In genomic region chr22:35445933-35446332, GRCh38 we compare ENCODE assay signal across 15 cellular contexts. TPM values are rescaled to one million over a fixed set of nuclear protein-coding genes. Genes with fewer than 3 reads are reported as not detected.
DNase-seq lines count a peak whose midpoint lies in the region; ATAC-seq and TF ChIP-seq lines count a peak whose summit lies in the region.
"Had no signal": no experiment of that assay in that cellular context is flagged by ENCODE, and none has a peak within 500 bp of the region (broad histone marks: within the 10 kb centered on the region; RNA-seq: fewer than 3 reads in every experiment).

No MANE protein-coding gene starts in this region.

- 50% methylated on average over 4 of the region's 4 CpGs for WGBS in esophagus muscularis mucosa

- H3K4me1 ChIP-seq in ACC112 (ENCODE audit: control insufficient read depth, insufficient read depth, low read length, unreplicated experiment) (peaks cover 15% of the 10 kb centered on the region), esophagus muscularis mucosa (peaks cover 0 to 32% (median 24%) of the 10 kb centered on the region in 4 donors), osteoblast (ENCODE audit: insufficient read depth, low read length) (peaks cover 13% of the 10 kb centered on the region)
- H3K4me1 ChIP-seq: right atrium auricular region had no signal

- H3K27ac ChIP-seq in ACC112 (ENCODE audit: low read depth, low read length) = peak overlapping the region; percentile 3; the same call in 1 of the 2 replicates
- peak overlapping the region; percentile 18 to 85 (median 76) for H3K27ac ChIP-seq in esophagus muscularis mucosa (replicated peaks in 1 of 4)
- H3K27ac ChIP-seq in osteoblast (ENCODE audit: low read depth, low read length) = peak overlapping the region; percentile 70
- H3K27ac ChIP-seq: right atrium auricular region had no signal

- H2AFZ ChIP-seq in ACC112 (ENCODE audit: low read length, unreplicated experiment) = no peak overlapping the region
- H2AFZ ChIP-seq in osteoblast (ENCODE audit: low read length) = peak overlapping the region; percentile 77

- H3K79me2 ChIP-seq in ACC112 (ENCODE audit: control insufficient read depth, insufficient read depth, low read length, unreplicated experiment) = no peaks in the 10 kb centered on the region
- H3K79me2 ChIP-seq in osteoblast (ENCODE audit: insufficient read depth, low read length) = no peaks in the 10 kb centered on the region

- H3K27me3 ChIP-seq in ACC112 (ENCODE audit: insufficient read depth, low read length) = no peaks in the 10 kb centered on the region
- H3K27me3 ChIP-seq in esophagus muscularis mucosa = no peaks in the 10 kb centered on the region
- H3K27me3 ChIP-seq in osteoblast (ENCODE audit: insufficient read depth, low read length) = no peaks in the 10 kb centered on the region
- H3K27me3 ChIP-seq: heart left ventricle, right atrium auricular region had no signal

- TF ChIP-seq EP300 in esophagus muscularis mucosa (IDR thresholded peaks at IDR 0.05) = peak; percentile 68

- H4K20me1 ChIP-seq in osteoblast (ENCODE audit: insufficient read depth, low read length) = no peaks in the 10 kb centered on the region

- H3K36me3 ChIP-seq in ACC112 (ENCODE audit: insufficient read depth, low read length) (no peaks in the 10 kb centered on the region), esophagus muscularis mucosa (peaks cover 0 to 4% (median 0%) of the 10 kb centered on the region in 4 donors), osteoblast (ENCODE audit: insufficient read depth, low read length) (no peaks in the 10 kb centered on the region)
- H3K36me3 ChIP-seq: heart left ventricle, right atrium auricular region had no signal

- H3K9me3 ChIP-seq in esophagus muscularis mucosa (no peaks in the 10 kb centered on the region), osteoblast (ENCODE audit: low read depth, low read length) (no peaks in the 10 kb centered on the region)
- H3K9me3 ChIP-seq: heart left ventricle, right atrium auricular region had no signal

- intact Hi-C loops in esophagus muscularis mucosa (cut with DNase I) = no loop called here

- TF ChIP-seq POLR2A in esophagus muscularis mucosa (IDR thresholded peaks at IDR 0.05; ENCODE audit: low read depth) = no peak

- TF ChIP-seq CTCF in esophagus muscularis mucosa (IDR thresholded peaks at IDR 0.05) (no peak), osteoblast (IDR thresholded peaks at IDR 0.05; ENCODE audit: extremely low read depth, low read depth, low read length) (no peak)

- H3K4me3 ChIP-seq in ACC112 (ENCODE audit: low read depth, low read length) = no peak overlapping the region
- no peak overlapping the region for H3K4me3 ChIP-seq in esophagus muscularis mucosa
- H3K4me3 ChIP-seq in osteoblast (ENCODE audit: insufficient read depth, low read length) = no peak overlapping the region
- H3K4me3 ChIP-seq: heart left ventricle, right atrium auricular region had no signal

- peak; percentile 66 for ATAC-seq in SK-N-SH treated with all-trans-retinoic acid at 6 μM for 48 hours
- ATAC-seq: heart left ventricle had no signal

- DNase-seq in esophagus muscularis mucosa (ENCODE audit: extremely low spot score) (no peak), osteoblast (ENCODE audit: insufficient read length, low spot score, missing footprints) (peak; percentile 6), inferior parietal cortex (ENCODE audit: extremely low spot score) (no peak), NCI-H748 (lab: John Stamatoyannopoulos, UW; ENCODE audit: unreplicated experiment) (no peak), OCI-M2 (lab: John Stamatoyannopoulos, UW; ENCODE audit: unreplicated experiment) (no peak), T1000 (lab: John Stamatoyannopoulos, UW) (no peak)
- DNase-seq: activated naive CD4-positive, alpha-beta T cell; CD4-positive, alpha-beta T cell; DMS79; heart left ventricle; NCI-H1417 treated with DMSO at 0.1 percent for 48 hours; stimulated activated naive CD4-positive, alpha-beta T cell had no signal

- peak overlapping the region; percentile 28 for H3K4me2 ChIP-seq in osteoblast (ENCODE audit: insufficient read depth, low read length)

TF ChIP-seq in SK-N-SH treated with all-trans-retinoic acid at 6 μM for 48 hours, 23 proteins besides CTCF, POLR2A, EP300 and RAD21 (continues in another document):
- no peak for TF ChIP-seq ESRRG (CRISPR knock-in tag; IDR thresholded peaks at IDR 0.05)
- TF ChIP-seq, protein P1, sequence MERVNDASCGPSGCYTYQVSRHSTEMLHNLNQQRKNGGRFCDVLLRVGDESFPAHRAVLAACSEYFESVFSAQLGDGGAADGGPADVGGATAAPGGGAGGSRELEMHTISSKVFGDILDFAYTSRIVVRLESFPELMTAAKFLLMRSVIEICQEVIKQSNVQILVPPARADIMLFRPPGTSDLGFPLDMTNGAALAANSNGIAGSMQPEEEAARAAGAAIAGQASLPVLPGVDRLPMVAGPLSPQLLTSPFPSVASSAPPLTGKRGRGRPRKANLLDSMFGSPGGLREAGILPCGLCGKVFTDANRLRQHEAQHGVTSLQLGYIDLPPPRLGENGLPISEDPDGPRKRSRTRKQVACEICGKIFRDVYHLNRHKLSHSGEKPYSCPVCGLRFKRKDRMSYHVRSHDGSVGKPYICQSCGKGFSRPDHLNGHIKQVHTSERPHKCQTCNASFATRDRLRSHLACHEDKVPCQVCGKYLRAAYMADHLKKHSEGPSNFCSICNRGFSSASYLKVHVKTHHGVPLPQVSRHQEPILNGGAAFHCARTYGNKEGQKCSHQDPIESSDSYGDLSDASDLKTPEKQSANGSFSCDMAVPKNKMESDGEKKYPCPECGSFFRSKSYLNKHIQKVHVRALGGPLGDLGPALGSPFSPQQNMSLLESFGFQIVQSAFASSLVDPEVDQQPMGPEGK (CRISPR knock-in tag; IDR thresholded peaks at IDR 0.05; ENCODE audit: borderline replicate concordance) = no peak
- TF ChIP-seq OSR1 (CRISPR knock-in tag; IDR thresholded peaks at IDR 0.05) = no peak
- TF ChIP-seq GLIS3 (CRISPR knock-in tag; IDR thresholded peaks at IDR 0.05) = no peak
- no peak for TF ChIP-seq RARB (CRISPR knock-in tag; IDR thresholded peaks at IDR 0.05)
- TF ChIP-seq, protein P2, sequence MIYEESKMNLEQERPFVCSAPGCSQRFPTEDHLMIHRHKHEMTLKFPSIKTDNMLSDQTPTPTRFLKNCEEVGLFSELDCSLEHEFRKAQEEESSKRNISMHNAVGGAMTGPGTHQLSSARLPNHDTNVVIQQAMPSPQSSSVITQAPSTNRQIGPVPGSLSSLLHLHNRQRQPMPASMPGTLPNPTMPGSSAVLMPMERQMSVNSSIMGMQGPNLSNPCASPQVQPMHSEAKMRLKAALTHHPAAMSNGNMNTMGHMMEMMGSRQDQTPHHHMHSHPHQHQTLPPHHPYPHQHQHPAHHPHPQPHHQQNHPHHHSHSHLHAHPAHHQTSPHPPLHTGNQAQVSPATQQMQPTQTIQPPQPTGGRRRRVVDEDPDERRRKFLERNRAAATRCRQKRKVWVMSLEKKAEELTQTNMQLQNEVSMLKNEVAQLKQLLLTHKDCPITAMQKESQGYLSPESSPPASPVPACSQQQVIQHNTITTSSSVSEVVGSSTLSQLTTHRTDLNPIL (CRISPR knock-in tag; IDR thresholded peaks at IDR 0.05; ENCODE audit: low read depth) = no peak
- TF ChIP-seq, protein P3, sequence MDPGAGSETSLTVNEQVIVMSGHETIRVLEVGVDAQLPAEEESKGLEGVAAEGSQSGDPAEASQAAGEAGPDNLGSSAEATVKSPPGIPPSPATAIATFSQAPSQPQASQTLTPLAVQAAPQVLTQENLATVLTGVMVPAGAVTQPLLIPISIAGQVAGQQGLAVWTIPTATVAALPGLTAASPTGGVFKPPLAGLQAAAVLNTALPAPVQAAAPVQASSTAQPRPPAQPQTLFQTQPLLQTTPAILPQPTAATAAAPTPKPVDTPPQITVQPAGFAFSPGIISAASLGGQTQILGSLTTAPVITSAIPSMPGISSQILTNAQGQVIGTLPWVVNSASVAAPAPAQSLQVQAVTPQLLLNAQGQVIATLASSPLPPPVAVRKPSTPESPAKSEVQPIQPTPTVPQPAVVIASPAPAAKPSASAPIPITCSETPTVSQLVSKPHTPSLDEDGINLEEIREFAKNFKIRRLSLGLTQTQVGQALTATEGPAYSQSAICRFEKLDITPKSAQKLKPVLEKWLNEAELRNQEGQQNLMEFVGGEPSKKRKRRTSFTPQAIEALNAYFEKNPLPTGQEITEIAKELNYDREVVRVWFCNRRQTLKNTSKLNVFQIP (CRISPR knock-in tag; IDR thresholded peaks at IDR 0.05; ENCODE audit: borderline replicate concordance, low read depth) = no peak
- no peak for TF ChIP-seq ZFP30 (CRISPR knock-in tag; IDR thresholded peaks at IDR 0.05)
- TF ChIP-seq, protein P4, sequence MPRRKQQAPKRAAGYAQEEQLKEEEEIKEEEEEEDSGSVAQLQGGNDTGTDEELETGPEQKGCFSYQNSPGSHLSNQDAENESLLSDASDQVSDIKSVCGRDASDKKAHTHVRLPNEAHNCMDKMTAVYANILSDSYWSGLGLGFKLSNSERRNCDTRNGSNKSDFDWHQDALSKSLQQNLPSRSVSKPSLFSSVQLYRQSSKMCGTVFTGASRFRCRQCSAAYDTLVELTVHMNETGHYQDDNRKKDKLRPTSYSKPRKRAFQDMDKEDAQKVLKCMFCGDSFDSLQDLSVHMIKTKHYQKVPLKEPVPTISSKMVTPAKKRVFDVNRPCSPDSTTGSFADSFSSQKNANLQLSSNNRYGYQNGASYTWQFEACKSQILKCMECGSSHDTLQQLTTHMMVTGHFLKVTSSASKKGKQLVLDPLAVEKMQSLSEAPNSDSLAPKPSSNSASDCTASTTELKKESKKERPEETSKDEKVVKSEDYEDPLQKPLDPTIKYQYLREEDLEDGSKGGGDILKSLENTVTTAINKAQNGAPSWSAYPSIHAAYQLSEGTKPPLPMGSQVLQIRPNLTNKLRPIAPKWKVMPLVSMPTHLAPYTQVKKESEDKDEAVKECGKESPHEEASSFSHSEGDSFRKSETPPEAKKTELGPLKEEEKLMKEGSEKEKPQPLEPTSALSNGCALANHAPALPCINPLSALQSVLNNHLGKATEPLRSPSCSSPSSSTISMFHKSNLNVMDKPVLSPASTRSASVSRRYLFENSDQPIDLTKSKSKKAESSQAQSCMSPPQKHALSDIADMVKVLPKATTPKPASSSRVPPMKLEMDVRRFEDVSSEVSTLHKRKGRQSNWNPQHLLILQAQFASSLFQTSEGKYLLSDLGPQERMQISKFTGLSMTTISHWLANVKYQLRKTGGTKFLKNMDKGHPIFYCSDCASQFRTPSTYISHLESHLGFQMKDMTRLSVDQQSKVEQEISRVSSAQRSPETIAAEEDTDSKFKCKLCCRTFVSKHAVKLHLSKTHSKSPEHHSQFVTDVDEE (CRISPR knock-in tag; IDR thresholded peaks at IDR 0.05) = no peak
- no peak for TF ChIP-seq ISL1 (CRISPR knock-in tag; IDR thresholded peaks at IDR 0.05)
- TF ChIP-seq TOX (CRISPR knock-in tag; IDR thresholded peaks at IDR 0.05; ENCODE audit: borderline replicate concordance) = no peak
- no peak for TF ChIP-seq PPARA (CRISPR knock-in tag; IDR thresholded peaks at IDR 0.05; ENCODE audit: borderline replicate concordance)
- no peak for TF ChIP-seq ZFP3 (CRISPR knock-in tag; IDR thresholded peaks at IDR 0.05)
- no peak for TF ChIP-seq ZNF565 (CRISPR knock-in tag; conservative IDR thresholded peaks at IDR 0.05; ENCODE audit: low read depth)
- no peak for TF ChIP-seq ZNF70 (CRISPR knock-in tag; IDR thresholded peaks at IDR 0.05)
- no peak for TF ChIP-seq CSDC2 (CRISPR knock-in tag; IDR thresholded peaks at IDR 0.05)

RNA-seq across cellular contexts. Expression of gene MCM5, which starts 46.0 kb away (rescaled TPM):
- total RNA-seq in esophagus muscularis mucosa (10 to 100 TPM in 3 of 4 donors, 1 to 10 TPM in 1; 9.1 to 22.2 (median 16.4) TPM), osteoblast (12.7 and 13.6 TPM in 2 replicates)

Comparison
In these comparisons a context has a peak if more than half of its experiments do, and no peak if none do; other contexts are left out.
1. H3K27ac ChIP-seq: peak in every context shown above with its lines; median percentile 76 in esophagus muscularis mucosa; 70 in osteoblast; 3 in ACC112.